In the genomic region with DNA sequence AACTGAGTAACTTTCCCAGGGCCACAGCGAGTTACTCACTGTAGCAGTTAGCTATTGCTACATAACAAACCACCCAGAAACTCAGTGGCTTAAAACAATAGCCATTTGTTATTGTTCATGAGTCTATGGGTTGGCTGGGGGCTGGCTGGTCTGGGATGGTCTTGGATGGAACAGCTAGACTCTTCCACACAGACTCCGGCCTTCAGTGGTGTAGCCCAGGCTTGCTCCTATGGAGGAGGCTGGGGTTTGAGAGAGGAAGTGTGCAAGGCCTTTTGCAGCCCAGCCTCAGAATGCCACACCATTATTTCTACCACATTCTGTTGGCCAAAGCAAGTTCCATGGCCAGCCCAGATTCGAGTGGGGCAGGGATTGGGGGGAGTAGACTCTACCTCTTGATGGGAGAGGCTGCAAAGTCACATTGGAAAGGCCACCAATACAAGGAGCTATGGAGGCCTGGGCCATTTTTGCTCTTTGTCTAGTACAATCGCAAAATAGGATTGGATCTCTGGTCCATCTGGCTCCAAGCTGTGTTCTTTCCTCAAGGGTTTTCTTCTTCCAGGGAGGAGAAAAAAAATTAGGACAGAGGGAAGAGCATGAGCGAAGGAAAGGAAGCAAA, we compare ENCODE assay signal across 23 cellular contexts. TPM values are rescaled to one million over a fixed set of nuclear protein-coding genes. Genes with fewer than 3 reads are reported as not detected.
DNase-seq lines count a peak whose midpoint lies in the region; ATAC-seq and TF ChIP-seq lines count a peak whose summit lies in the region.
"Had no signal": no experiment of that assay in that cellular context is flagged by ENCODE, and none has a peak within 500 bp of the region (broad histone marks: within the 10 kb centered on the region; RNA-seq: fewer than 3 reads in every experiment).

No MANE protein-coding gene starts in this region.

- H3K9me3 ChIP-seq in endodermal cell (ENCODE audit: control insufficient read depth, low read length) (no peaks in the 10 kb centered on the region), vagina (no peaks in the 10 kb centered on the region), heart right ventricle (peaks cover 0 to 3% (median 0%) of the 10 kb centered on the region in 11 donors)

- H3K4me3 ChIP-seq in endodermal cell (ENCODE audit: low read length) (no peak overlapping the region), vagina (no peak overlapping the region), heart right ventricle (no peak overlapping the region)
- H3K4me3 ChIP-seq: GM23248, SK-N-MC had no signal

- H3K27ac ChIP-seq in endodermal cell (ENCODE audit: low read depth, low read length), result no peak overlapping the region
- no peak overlapping the region for H3K27ac ChIP-seq in vagina
- H3K27ac ChIP-seq in heart right ventricle, result no peak overlapping the region
- H3K27ac ChIP-seq: GM23248, SK-N-MC had no signal

- intact Hi-C loops in vagina (cut with DNase I) (no loop called here), heart right ventricle (cut with DNase I) (no loop called here)

- H3K4me1 Mint-ChIP-seq in endodermal cell (no peaks in the 10 kb centered on the region), neural crest cell (no peaks in the 10 kb centered on the region), HFFc6 (ENCODE audit: low read depth) (no peaks in the 10 kb centered on the region)
- H3K4me1 Mint-ChIP-seq: CD4-positive, alpha-beta memory T cell; IgD-negative memory B cell had no signal

- WGBS in endodermal cell (ENCODE audit: insufficient coverage in 1 of 2, insufficient read length in 1 of 2), 2 experiments, result 89 to 100% methylated on average over 1 to 5 of the region's 5 CpGs
- 86% methylated on average over 5 of the region's 5 CpGs for WGBS in heart right ventricle, 2 donors

- H3K36me3 ChIP-seq in endodermal cell (ENCODE audit: control insufficient read depth, insufficient read depth, low read length) (no peaks in the 10 kb centered on the region), vagina (no peaks in the 10 kb centered on the region), heart right ventricle (no peaks in the 10 kb centered on the region)

- no peak for TF ChIP-seq POLR2A in vagina (IDR thresholded peaks at IDR 0.05)

- H3K27me3 Mint-ChIP-seq in endodermal cell (ENCODE audit: insufficient read depth), result no peaks in the 10 kb centered on the region
- peaks cover 7% of the 10 kb centered on the region for H3K27me3 Mint-ChIP-seq in neural crest cell (ENCODE audit: low read depth)
- H3K27me3 Mint-ChIP-seq in HFFc6 (ENCODE audit: insufficient read depth), result peaks cover 32% of the 10 kb centered on the region
- H3K27me3 Mint-ChIP-seq: CD4-positive, alpha-beta memory T cell had no signal

- H3K27me3 ChIP-seq in endodermal cell (ENCODE audit: control insufficient read depth, insufficient read depth, low read length, poor library complexity, severe bottlenecking) (no peaks in the 10 kb centered on the region), vagina (no peaks in the 10 kb centered on the region), heart right ventricle (peaks cover 0 to 6% (median 0%) of the 10 kb centered on the region in 7 donors)

- no peak overlapping the region for H3K9ac ChIP-seq in endodermal cell (ENCODE audit: extremely low read depth, low read length, poor library complexity, severe bottlenecking)
- H3K9ac ChIP-seq: GM23248 had no signal

- H3K9me3 Mint-ChIP-seq in endodermal cell (no peaks in the 10 kb centered on the region), neural crest cell (peaks cover 10% of the 10 kb centered on the region), HFFc6 (no peaks in the 10 kb centered on the region)
- H3K9me3 Mint-ChIP-seq: CD4-positive, alpha-beta memory T cell; H9 had no signal

- no peaks in the 10 kb centered on the region for H3K4me1 ChIP-seq in endodermal cell (ENCODE audit: control insufficient read depth, insufficient read depth, low read length)
- H3K4me1 ChIP-seq in vagina, result no peaks in the 10 kb centered on the region
- no peaks in the 10 kb centered on the region for H3K4me1 ChIP-seq in heart right ventricle

- H3K27ac Mint-ChIP-seq in endodermal cell, result no peak overlapping the region
- peak overlapping the region; percentile 63 for H3K27ac Mint-ChIP-seq in neural crest cell (ENCODE audit: unreplicated experiment)
- no peak overlapping the region for H3K27ac Mint-ChIP-seq in HFFc6
- H3K27ac Mint-ChIP-seq: H9, IgD-negative memory B cell had no signal

- no peak for TF ChIP-seq CTCF in endodermal cell (conservative IDR thresholded peaks at IDR 0.05)
- TF ChIP-seq CTCF in neural crest cell (conservative IDR thresholded peaks at IDR 0.05), result no peak
- TF ChIP-seq CTCF in vagina (IDR thresholded peaks at IDR 0.05), result no peak
- no peak for TF ChIP-seq CTCF in HFFc6 (IDR thresholded peaks at IDR 0.05)
- TF ChIP-seq CTCF in heart right ventricle (IDR thresholded peaks at IDR 0.05), result no peak

- H3K36me3 Mint-ChIP-seq in endodermal cell (ENCODE audit: low read depth) (peaks cover 5% of the 10 kb centered on the region), neural crest cell (ENCODE audit: low read depth) (peaks cover 22% of the 10 kb centered on the region), HFFc6 (ENCODE audit: low read depth) (no peaks in the 10 kb centered on the region)
- H3K36me3 Mint-ChIP-seq: CD4-positive, alpha-beta memory T cell; IgD-negative memory B cell had no signal

- H3K4me3 Mint-ChIP-seq in endodermal cell (no peak overlapping the region), neural crest cell (no peak overlapping the region), HFFc6 (no peak overlapping the region)
- H3K4me3 Mint-ChIP-seq: CD4-positive, alpha-beta memory T cell; H9; IgD-negative memory B cell had no signal

- peak; percentile 22 for DNase-seq in activated CD8-positive, alpha-beta memory T cell treated with anti-CD3 and anti-CD28 coated beads, Interleukin-2, amount 50 U/mL, for 48 hours
- DNase-seq in endodermal cell, result peak; percentile 26
- DNase-seq in neural crest cell (ENCODE audit: low read depth, low spot score), result no peak
- peak; percentile 52 to 64 for DNase-seq in vagina (ENCODE audit: extremely low spot score in 2 of 2)
- no peak for DNase-seq in HFFc6
- DNase-seq in activated gamma-delta T cell (lab: John Stamatoyannopoulos, UW), result no peak
- DNase-seq in heart right ventricle, result no peak
- DNase-seq: C1 segment of cervical spinal cord; CD4-positive, alpha-beta memory T cell; COR-L47; GM23248; H9; NCI-H1048; NCI-H1417 treated with DMSO at 0.1 percent for 48 hours; NCI-H187; NCI-H2081 treated with DMSO at 0.1 percent for 48 hours; NCI-H2171; NCI-H226; NCI-H510A treated with DMSO at 0.1 percent for 48 hours; SIG-M5 had no signal

- ATAC-seq in heart right ventricle, result no peak

RNA-seq across cellular contexts. Expression of a gene that starts 37.5 kb away (rescaled TPM):
- total RNA-seq in endodermal cell (under 1 TPM; 0.44 to 0.53 TPM), neural crest cell (not detected in 2 replicates), vagina (43.5 TPM), heart right ventricle (1 to 10 TPM in 1 of 10 donors, under 1 TPM in 4, not detected in 5; 0.13 to 1.0 (median 0.17) TPM)
- 0.11 TPM for polyA plus RNA-seq in endodermal cell (2013, experiment 1 of 2)
- not detected for polyA plus RNA-seq in endodermal cell (2013, experiment 2 of 2)
- not detected for total RNA-seq in HFFc6 (2021; fragmentation: NEBNext Ultra II Directional; extraction: Animal tissue kit (Norgen Biotek cat#: 25700))
- under 1 TPM; 0.06 to 0.15 TPM for polyA plus RNA-seq in heart right ventricle
- total RNA-seq: A673, GM23248 had no signal
- polyA plus RNA-seq: GM23248 had no signal

RNA-seq across cellular contexts. Expression of a gene that starts 48.3 kb away (rescaled TPM):
- total RNA-seq in endodermal cell (100 to 1,000 TPM; 243 to 340 TPM), neural crest cell (396 and 417 TPM in 2 replicates), vagina (141 TPM), heart right ventricle (10 to 100 TPM; 12.6 to 36.0 (median 15.0) TPM)
- polyA plus RNA-seq in endodermal cell (2013, experiment 1 of 2), result 221 TPM
- polyA plus RNA-seq in endodermal cell (2013, experiment 2 of 2), result 218 TPM
- 10 to 100 TPM; 39.3 to 88.4 (median 74.8) TPM for total RNA-seq in HFFc6 (2021; fragmentation: NEBNext Ultra II Directional; extraction: Animal tissue kit (Norgen Biotek cat#: 25700))
- polyA plus RNA-seq in heart right ventricle, result 10 to 100 TPM in 1 of 2 donors, 1 to 10 TPM in 1; 3.3 to 70.6 TPM

Comparison
In these comparisons a context has a peak if more than half of its experiments do, and no peak if none do; other contexts are left out.
1. DNase-seq: peak in activated CD8-positive, alpha-beta memory T cell treated with anti-CD3 and anti-CD28 coated beads, Interleukin-2, amount 50 U/mL, for 48 hours (single experiment), endodermal cell (single experiment) and vagina (2 of 2); none in neural crest cell (single experiment), HFFc6 (single experiment), activated gamma-delta T cell (single experiment) and heart right ventricle (0 of 2).
2. RNA of a gene that starts 37.5 kb away (total RNA-seq): 43.5 TPM in vagina (single experiment); 0.44 to 0.53 TPM in endodermal cell, 0.13 to 1.0 TPM in heart right ventricle, not detected in neural crest cell and not detected in HFFc6; every median in the first group is over 10 times any median in the second.